ENCODE assay signal across 15 cellular contexts in the genomic region with DNA sequence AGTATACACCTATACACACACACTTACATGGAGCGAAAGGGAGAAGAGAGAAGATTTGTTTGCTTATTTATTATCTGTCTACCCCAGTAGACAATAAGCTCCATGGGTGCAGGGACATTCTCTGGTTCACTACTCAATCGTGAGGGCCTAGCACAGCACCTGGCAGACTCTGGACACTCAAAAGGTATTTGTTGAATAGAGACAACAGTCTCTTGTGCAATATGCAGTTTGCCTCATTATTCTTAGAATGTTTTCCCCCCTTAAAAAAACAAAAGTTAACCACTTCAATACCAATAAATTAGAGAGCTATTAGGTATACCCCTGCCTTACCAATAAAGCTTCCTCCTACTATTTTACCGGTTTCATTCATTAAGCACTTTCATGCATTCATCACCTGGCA. TPM values are rescaled to one million over a fixed set of nuclear protein-coding genes. Genes with fewer than 3 reads are reported as not detected.
DNase-seq lines count a peak whose midpoint lies in the region; ATAC-seq and TF ChIP-seq lines count a peak whose summit lies in the region.
"Had no signal": no experiment of that assay in that cellular context is flagged by ENCODE, and none has a peak within 500 bp of the region (broad histone marks: within the 10 kb centered on the region; RNA-seq: fewer than 3 reads in every experiment).

No MANE protein-coding gene starts in this region.

- H3K27ac Mint-ChIP-seq in HFFc6 = no peak overlapping the region
- H3K27ac Mint-ChIP-seq in activated T-helper 2 cell treated with anti-CD3 and anti-CD28 coated beads, Interferon-gamma antibody, Interleukin-2, Interleukin-4, amounts not matched to agents 10 μg/mL and 5 μg/mL and 100 μg/mL, durations not matched to agents 14 hours and 24 hours and 36 hours = peak overlapping the region; percentile 31
- H3K27ac Mint-ChIP-seq in natural killer cell = peak overlapping the region; percentile 67 to 95

- DNase-seq in NCI-H1105 treated with DMSO at 0.1 percent for 48 hours (lab: John Stamatoyannopoulos, UW) = peak; percentile 5
- no peak for DNase-seq in NCI-H1105 (lab: John Stamatoyannopoulos, UW)
- no peak for DNase-seq in HFFc6
- no peak for DNase-seq in activated T-helper 2 cell treated with anti-CD3 and anti-CD28 coated beads, Interferon-gamma antibody, Interleukin-2, Interleukin-4, amounts not matched to agents 10 μg/mL and 5 μg/mL and 100 μg/mL, durations not matched to agents 14 hours and 24 hours and 36 hours (ENCODE audit: low spot score)
- DNase-seq in natural killer cell = no peak
- DNase-seq in nucleus accumbens (lab: John Stamatoyannopoulos, UW) = no peak
- no peak for DNase-seq in NCI-H510A treated with DMSO at 0.1 percent for 48 hours (lab: John Stamatoyannopoulos, UW)
- no peak for DNase-seq in medulla oblongata (ENCODE audit: extremely low spot score)
- DNase-seq: activated effector memory CD4-positive, alpha-beta T cell treated with anti-CD3 and anti-CD28 coated beads, Interleukin-2, amount 50 U/mL, for 16 hours; dermis blood vessel endothelial cell; left lung; NCI-H1417; posterior cingulate gyrus; stimulated activated CD4-positive, alpha-beta T cell treated with anti-CD3 and anti-CD28 coated beads, Interleukin-1b, Interleukin-23, amount 100 ng/mL, for 48 hours had no signal

- intact Hi-C loops in activated T-helper 2 cell treated with anti-CD3 and anti-CD28 coated beads, Interferon-gamma antibody, Interleukin-2, Interleukin-4, amounts not matched to agents 10 μg/mL and 5 μg/mL and 100 μg/mL, durations not matched to agents 14 hours and 24 hours and 36 hours (cut with micrococcal nuclease) = no loop called here
- intact Hi-C loops in natural killer cell (cut with micrococcal nuclease) = loop anchor here (5.0 kb wide), 1 partner anchor 142 kb away; no protein-coding TSS in a partner anchor

- TF ChIP-seq CTCF in HFFc6 (IDR thresholded peaks at IDR 0.05) (no peak), natural killer cell (IDR thresholded peaks at IDR 0.05) (no peak)

- ATAC-seq in natural killer cell = no peak
- ATAC-seq: gastroesophageal sphincter, left lung had no signal

- H3K9me3 Mint-ChIP-seq in HFFc6 (no peaks in the 10 kb centered on the region), natural killer cell (peaks cover 0 to 2% of the 10 kb centered on the region in 2 donors)
- no peaks in the 10 kb centered on the region for H3K9me3 Mint-ChIP-seq in activated T-helper 2 cell treated with anti-CD3 and anti-CD28 coated beads, Interferon-gamma antibody, Interleukin-2, Interleukin-4, amounts not matched to agents 10 μg/mL and 5 μg/mL and 100 μg/mL, durations not matched to agents 14 hours and 24 hours and 36 hours

- H3K4me3 Mint-ChIP-seq in HFFc6 = peak overlapping the region; percentile 67
- peak overlapping the region; percentile 56 for H3K4me3 Mint-ChIP-seq in activated T-helper 2 cell treated with anti-CD3 and anti-CD28 coated beads, Interferon-gamma antibody, Interleukin-2, Interleukin-4, amounts not matched to agents 10 μg/mL and 5 μg/mL and 100 μg/mL, durations not matched to agents 14 hours and 24 hours and 36 hours (ENCODE audit: low read depth)
- peak overlapping the region; percentile 30 for H3K4me3 Mint-ChIP-seq in natural killer cell

- H3K27me3 Mint-ChIP-seq in HFFc6 (ENCODE audit: insufficient read depth) (no peaks in the 10 kb centered on the region; the same call in 1 of the 2 replicates), natural killer cell (ENCODE audit: low read depth in 2 of 2) (no peaks in the 10 kb centered on the region)
- no peaks in the 10 kb centered on the region for H3K27me3 Mint-ChIP-seq in activated T-helper 2 cell treated with anti-CD3 and anti-CD28 coated beads, Interferon-gamma antibody, Interleukin-2, Interleukin-4, amounts not matched to agents 10 μg/mL and 5 μg/mL and 100 μg/mL, durations not matched to agents 14 hours and 24 hours and 36 hours (ENCODE audit: low read depth)

- H3K4me1 Mint-ChIP-seq in HFFc6 (ENCODE audit: low read depth) = peaks cover 25% of the 10 kb centered on the region
- peaks cover 34% of the 10 kb centered on the region for H3K4me1 Mint-ChIP-seq in activated T-helper 2 cell treated with anti-CD3 and anti-CD28 coated beads, Interferon-gamma antibody, Interleukin-2, Interleukin-4, amounts not matched to agents 10 μg/mL and 5 μg/mL and 100 μg/mL, durations not matched to agents 14 hours and 24 hours and 36 hours (ENCODE audit: low read depth)
- H3K4me1 Mint-ChIP-seq in natural killer cell = peaks cover 33 to 44% of the 10 kb centered on the region in 2 donors

- peaks cover 23% of the 10 kb centered on the region for H3K36me3 Mint-ChIP-seq in HFFc6 (ENCODE audit: low read depth)
- peaks cover 52% of the 10 kb centered on the region for H3K36me3 Mint-ChIP-seq in activated T-helper 2 cell treated with anti-CD3 and anti-CD28 coated beads, Interferon-gamma antibody, Interleukin-2, Interleukin-4, amounts not matched to agents 10 μg/mL and 5 μg/mL and 100 μg/mL, durations not matched to agents 14 hours and 24 hours and 36 hours (ENCODE audit: low read depth)
- no peaks in the 10 kb centered on the region for H3K36me3 Mint-ChIP-seq in natural killer cell

RNA-seq across cellular contexts. Expression of a gene that starts 2.0 kb away (rescaled TPM):
- total RNA-seq in HFFc6 (2021; fragmentation: NEBNext Ultra II Directional; extraction: Animal tissue kit (Norgen Biotek cat#: 25700)) = 10 to 100 TPM; 23.3 to 31.3 (median 27.0) TPM
- total RNA-seq in activated T-helper 2 cell treated with anti-CD3 and anti-CD28 coated beads, Interferon-gamma antibody, Interleukin-2, Interleukin-4, amounts not matched to agents 10 μg/mL and 5 μg/mL and 100 μg/mL, durations not matched to agents 14 hours and 24 hours and 36 hours = 36.3 and 38.4 TPM in 2 replicates
- total RNA-seq in natural killer cell = 10 to 100 TPM; 46.2 to 60.9 (median 48.6) TPM

RNA-seq across cellular contexts. Expression of a gene that starts 33.6 kb away (rescaled TPM):
- 10 to 100 TPM; 19.2 to 33.7 (median 29.4) TPM for total RNA-seq in HFFc6 (2021; fragmentation: NEBNext Ultra II Directional; extraction: Animal tissue kit (Norgen Biotek cat#: 25700))
- 4.7 and 6.8 TPM in 2 replicates for total RNA-seq in activated T-helper 2 cell treated with anti-CD3 and anti-CD28 coated beads, Interferon-gamma antibody, Interleukin-2, Interleukin-4, amounts not matched to agents 10 μg/mL and 5 μg/mL and 100 μg/mL, durations not matched to agents 14 hours and 24 hours and 36 hours
- total RNA-seq in natural killer cell = 10 to 100 TPM; 29.3 to 45.1 (median 37.2) TPM
